27 cellular contexts compared by ENCODE assay signal in genomic region chr17:8341456-8341855, GRCh38. TPM values are rescaled to one million over a fixed set of nuclear protein-coding genes. Genes with fewer than 3 reads are reported as not detected.
DNase-seq lines count a peak whose midpoint lies in the region; ATAC-seq, FAIRE-seq and TF ChIP-seq lines count a peak whose summit lies in the region.
"Had no signal": no experiment of that assay in that cellular context is flagged by ENCODE, and none has a peak within 500 bp of the region (broad histone marks: within the 10 kb centered on the region; RNA-seq: fewer than 3 reads in every experiment).

No MANE protein-coding gene starts in this region.

- TF ChIP-seq RAD21 in H1 (IDR thresholded peaks at IDR 0.05 in 1 of 2, conservative IDR thresholded peaks at IDR 0.05 in 1 of 2; ENCODE audit: low read depth in 2 of 2, low read length in 2 of 2), result no peak

- H3K27ac ChIP-seq in HEK293 (ENCODE audit: extremely low read depth, low read depth, low read length), result no peak overlapping the region
- peak overlapping the region; percentile 32; the same call in 1 of the 2 replicates for H3K27ac ChIP-seq in H1 (ENCODE audit: low read depth, low read length)
- H3K27ac ChIP-seq: KMS-11, PC-9, SJCRH30 had no signal

- H3K27ac Mint-ChIP-seq in stimulated activated naive CD8-positive, alpha-beta T cell treated with anti-CD3 and anti-CD28 coated beads, Interleukin-15, amount 100 ng/mL, for 72 hours, result no peak overlapping the region
- H3K27ac Mint-ChIP-seq in activated T-helper 1 cell treated with anti-CD3 and anti-CD28 coated beads, Interleukin-12 subunit alpha, Interleukin-12 subunit beta, Interleukin-2, Interleukin-4 antibody, amounts not matched to agents 30 ng/mL and 10 ng/mL and 1 ng/mL, durations not matched to agents 14 hours and 24 hours and 36 hours, result no peak overlapping the region
- H3K27ac Mint-ChIP-seq: CD8-positive, alpha-beta T cell had no signal

- no peaks in the 10 kb centered on the region for H3K23me2 ChIP-seq in H1 (ENCODE audit: low read depth, low read length)

- peak overlapping the region in 1 of 4 experiments; percentile 13; a peak in 1 of 7 replicates for H3K9ac ChIP-seq in H1 (replicated peaks in 1 of 4; ENCODE audit: extremely low read depth in 1 of 4, low read depth in 3 of 4, low read length in 3 of 4)
- H3K9ac ChIP-seq: KMS-11 had no signal

- H4K20me1 ChIP-seq in H1 (replicated peaks in 1 of 2; ENCODE audit: control insufficient read depth in 1 of 2, insufficient read depth in 2 of 2, low read length in 2 of 2), result no peaks in the 10 kb centered on the region

- peaks cover 36% of the 10 kb centered on the region for H3K27me3 Mint-ChIP-seq in stimulated activated naive CD8-positive, alpha-beta T cell treated with anti-CD3 and anti-CD28 coated beads, Interleukin-15, amount 100 ng/mL, for 72 hours
- peaks cover 14% of the 10 kb centered on the region for H3K27me3 Mint-ChIP-seq in activated T-helper 1 cell treated with anti-CD3 and anti-CD28 coated beads, Interleukin-12 subunit alpha, Interleukin-12 subunit beta, Interleukin-2, Interleukin-4 antibody, amounts not matched to agents 30 ng/mL and 10 ng/mL and 1 ng/mL, durations not matched to agents 14 hours and 24 hours and 36 hours (ENCODE audit: insufficient read depth)

- no peaks in the 10 kb centered on the region for H3K79me2 ChIP-seq in H1 (ENCODE audit: control insufficient read depth in 1 of 2, insufficient read depth in 2 of 2, low read length in 2 of 2)

- no peak for TF ChIP-seq EP300 in H1 (IDR thresholded peaks at IDR 0.05; ENCODE audit: borderline replicate concordance in 1 of 2, low read depth in 2 of 2, low read length in 2 of 2)

- H3K36me3 ChIP-seq in HEK293 (ENCODE audit: control insufficient read depth in 2 of 2, insufficient read depth in 1 of 2, low read length in 2 of 2) (no peaks in the 10 kb centered on the region), H1 (ENCODE audit: control insufficient read depth in 2 of 4, insufficient read depth in 4 of 4, low read length in 3 of 4) (no peaks in the 10 kb centered on the region)
- H3K36me3 ChIP-seq: SJCRH30 had no signal

- DNase-seq in AG10803 (ENCODE audit: low read depth) (peak; percentile 26), H1 (ENCODE audit: low read depth in 1 of 2, low spot score in 2 of 2) (no peak), iPS-NIHi7 (ENCODE audit: extremely low spot score) (peak; percentile 74), GM12892 (ENCODE audit: insufficient read length) (no peak)
- DNase-seq in stimulated activated naive CD8-positive, alpha-beta T cell treated with anti-CD3 and anti-CD28 coated beads, Interleukin-15, amount 100 ng/mL, for 72 hours, result no peak
- DNase-seq in activated T-helper 1 cell treated with anti-CD3 and anti-CD28 coated beads, Interleukin-12 subunit alpha, Interleukin-12 subunit beta, Interleukin-2, Interleukin-4 antibody, amounts not matched to agents 30 ng/mL and 10 ng/mL and 1 ng/mL, durations not matched to agents 14 hours and 24 hours and 36 hours (ENCODE audit: low spot score), result no peak
- DNase-seq: 8988T; CD8-positive, alpha-beta T cell; DMS79; GF-D8; NCI-H1048; NCI-H1436 treated with DMSO at 0.1 percent for 48 hours; NCI-H2029 treated with DMSO at 0.1 percent for 48 hours; NCI-H2171 treated with DMSO at 0.1 percent for 48 hours; NCI-H446 treated with DMSO at 0.1 percent for 48 hours; NCI-H748 treated with DMSO at 0.1 percent for 48 hours; PC-9; SJCRH30 had no signal

- 0 out of 2 replicates have a peak overlapping the region, but pooled peaks have one; percentile 73 for H3K18ac ChIP-seq in H1 (ENCODE audit: extremely low read depth, low read length)

- intact Hi-C loops in activated T-helper 1 cell treated with anti-CD3 and anti-CD28 coated beads, Interleukin-12 subunit alpha, Interleukin-12 subunit beta, Interleukin-2, Interleukin-4 antibody, amounts not matched to agents 30 ng/mL and 10 ng/mL and 1 ng/mL, durations not matched to agents 14 hours and 24 hours and 36 hours (cut with micrococcal nuclease), result no loop called here

- no peak overlapping the region for H3K4me2 ChIP-seq in H1 (ENCODE audit: insufficient read depth in 1 of 2, low read depth in 2 of 2, low read length in 2 of 2)
- H3K4me2 ChIP-seq: KMS-11, PC-9 had no signal

- no peaks in the 10 kb centered on the region for H3K4me1 ChIP-seq in HEK293 (ENCODE audit: control insufficient read depth, insufficient read depth, low read length)
- H3K4me1 ChIP-seq in H1 (replicated peaks in 1 of 4; ENCODE audit: control insufficient read depth in 3 of 4, insufficient read depth in 4 of 4, low read length in 3 of 4), result peaks cover 2 to 13% (median 5%) of the 10 kb centered on the region in 4 experiments; a peak in 6 of 7 replicates

- peak overlapping the region; percentile 55; the same call in 1 of the 2 replicates for H2BK12ac ChIP-seq in H1 (ENCODE audit: low read depth, low read length)

- no peak overlapping the region for H3K4ac ChIP-seq in H1 (replicated peaks; ENCODE audit: insufficient read length, low read depth, low read length)

- H3K23ac ChIP-seq in H1 (ENCODE audit: insufficient read length), result no peak overlapping the region

- 36% methylated on average over 4 of the region's 4 CpGs; no CpG with 5 or more reads in 1 of the 2 experiments for WGBS in H1 (ENCODE audit: extremely low coverage in 1 of 2, insufficient coverage in 1 of 2, insufficient read length in 1 of 2, insufficient replicate concordance in 2 of 2, low coverage in 1 of 2, low lambda C conversion rate in 2 of 2, missing lambda C conversion rate in 1 of 2), 2 experiments

- peak overlapping the region; percentile 8 for H4K91ac ChIP-seq in H1 (replicated peaks; ENCODE audit: insufficient read length, low read length)

- H2AFZ ChIP-seq in H1 (ENCODE audit: low read length), result 0 out of 2 replicates have a peak overlapping the region, but pooled peaks have one; percentile 86
- H2AFZ ChIP-seq: PC-9 had no signal

- no peak overlapping the region for H4K5ac ChIP-seq in H1 (ENCODE audit: insufficient read length, low read depth, low read length)

- no peak overlapping the region for H2BK120ac ChIP-seq in H1 (replicated peaks; ENCODE audit: low read depth, low read length)

- H3K9me3 ChIP-seq in HEK293 (ENCODE audit: control insufficient read depth, insufficient read depth, low read depth, low read length) (no peaks in the 10 kb centered on the region), H1 (ENCODE audit: insufficient read depth in 2 of 2, low read depth in 1 of 2, low read length in 1 of 2) (no peaks in the 10 kb centered on the region)
- H3K9me3 ChIP-seq: SJCRH30 had no signal

- TF ChIP-seq POLR2A in H1 (IDR thresholded peaks at IDR 0.05; ENCODE audit: control extremely low read depth in 1 of 2, low read depth in 2 of 2, low read length in 2 of 2) (no peak; a peak in 1 of 3 replicates), GM12892 (IDR thresholded peaks at IDR 0.05; ENCODE audit: low read depth, low read length) (no peak)

- POLR2A ChIA-PET in HEK293 (lab: Yijun Ruan, JAX), result no interaction called here
- POLR2A ChIA-PET in H1 (lab: Charles Lee; ENCODE audit: partially characterized antibody), result interaction anchor here (0.8 to 8.4 kb wide), 11 partner anchors 9 to 168 kb away, joined by 3 to 66 read pairs (median 5); partner anchors contain the start of genes KRABD2 and RPL26

- H2BK15ac ChIP-seq in H1 (ENCODE audit: low read length), result no peak overlapping the region

- CTCF ChIA-PET in HEK293 (lab: Yijun Ruan, JAX) (interaction anchor here (0.8 to 1.6 kb wide), 6 partner anchors 9 to 281 kb away, joined by 3 to 6 read pairs (median 4); no protein-coding TSS in a partner anchor), H1 (lab: Charles Lee; ENCODE audit: partially characterized antibody) (interaction anchor here (0.6 to 7.7 kb wide), 5 partner anchors 14 to 248 kb away, joined by 3 to 56 read pairs (median 4); partner anchors contain the start of gene KRABD2)

- FAIRE-seq in H1 (lab: Jason Lieb, UNC) (peak; percentile 71), GM12892 (lab: Jason Lieb, UNC) (no peak)
- FAIRE-seq: D721Med, GM12891, GM19239 had no signal

- H3K4me3 ChIP-seq in AG10803 (ENCODE audit: low read length) (no peak overlapping the region), HEK293 (ENCODE audit: low read depth, low read length) (no peak overlapping the region), H1 (ENCODE audit: extremely low read depth in 1 of 4, insufficient read depth in 2 of 4, low read depth in 3 of 4, low read length in 4 of 4) (no peak overlapping the region)
- H3K4me3 ChIP-seq: PC-9, SJCRH30 had no signal

- 0 out of 2 replicates have a peak overlapping the region, but pooled peaks have one; percentile 35 for H2BK20ac ChIP-seq in H1 (ENCODE audit: low read length)

- H3K14ac ChIP-seq in H1 (ENCODE audit: insufficient read length), result no peak overlapping the region

- H3K56ac ChIP-seq in H1 (replicated peaks; ENCODE audit: insufficient read length, low read depth, low read length), result no peak overlapping the region

- H3K9me3 Mint-ChIP-seq in stimulated activated naive CD8-positive, alpha-beta T cell treated with anti-CD3 and anti-CD28 coated beads, Interleukin-15, amount 100 ng/mL, for 72 hours, result no peaks in the 10 kb centered on the region
- no peaks in the 10 kb centered on the region for H3K9me3 Mint-ChIP-seq in activated T-helper 1 cell treated with anti-CD3 and anti-CD28 coated beads, Interleukin-12 subunit alpha, Interleukin-12 subunit beta, Interleukin-2, Interleukin-4 antibody, amounts not matched to agents 30 ng/mL and 10 ng/mL and 1 ng/mL, durations not matched to agents 14 hours and 24 hours and 36 hours
- H3K9me3 Mint-ChIP-seq: CD8-positive, alpha-beta T cell had no signal

- TF ChIP-seq CTCF in AG10803 (conservative IDR thresholded peaks at IDR 0.05; ENCODE audit: low read length), result no peak
- TF ChIP-seq CTCF in HEK293 (tag by site-specific recombination; IDR thresholded peaks at IDR 0.05), result no peak
- TF ChIP-seq CTCF in H1 (IDR thresholded peaks at IDR 0.05; ENCODE audit: control extremely low read depth in 1 of 3, insufficient read depth in 1 of 3, low read depth in 1 of 3, low read length in 3 of 3), result no peak

- H3K27me3 ChIP-seq in H1 (replicated peaks in 1 of 4; ENCODE audit: control insufficient read depth in 3 of 4, extremely low read depth in 1 of 4, insufficient read depth in 3 of 4, low read length in 3 of 4), result no peaks in the 10 kb centered on the region
- H3K27me3 ChIP-seq: SJCRH30 had no signal

- no peaks in the 10 kb centered on the region for H3K79me1 ChIP-seq in H1 (ENCODE audit: low read depth, low read length)

- no peak overlapping the region for H3K4me3 Mint-ChIP-seq in stimulated activated naive CD8-positive, alpha-beta T cell treated with anti-CD3 and anti-CD28 coated beads, Interleukin-15, amount 100 ng/mL, for 72 hours
- H3K4me3 Mint-ChIP-seq in activated T-helper 1 cell treated with anti-CD3 and anti-CD28 coated beads, Interleukin-12 subunit alpha, Interleukin-12 subunit beta, Interleukin-2, Interleukin-4 antibody, amounts not matched to agents 30 ng/mL and 10 ng/mL and 1 ng/mL, durations not matched to agents 14 hours and 24 hours and 36 hours, result no peak overlapping the region
- H3K4me3 Mint-ChIP-seq: CD8-positive, alpha-beta T cell had no signal

- H3K36me3 Mint-ChIP-seq in activated T-helper 1 cell treated with anti-CD3 and anti-CD28 coated beads, Interleukin-12 subunit alpha, Interleukin-12 subunit beta, Interleukin-2, Interleukin-4 antibody, amounts not matched to agents 30 ng/mL and 10 ng/mL and 1 ng/mL, durations not matched to agents 14 hours and 24 hours and 36 hours (ENCODE audit: low read depth), result no peaks in the 10 kb centered on the region
- H3K36me3 Mint-ChIP-seq: CD8-positive, alpha-beta T cell had no signal

- H3K4me1 Mint-ChIP-seq in stimulated activated naive CD8-positive, alpha-beta T cell treated with anti-CD3 and anti-CD28 coated beads, Interleukin-15, amount 100 ng/mL, for 72 hours, result peaks cover 28% of the 10 kb centered on the region
- peaks cover 13% of the 10 kb centered on the region for H3K4me1 Mint-ChIP-seq in activated T-helper 1 cell treated with anti-CD3 and anti-CD28 coated beads, Interleukin-12 subunit alpha, Interleukin-12 subunit beta, Interleukin-2, Interleukin-4 antibody, amounts not matched to agents 30 ng/mL and 10 ng/mL and 1 ng/mL, durations not matched to agents 14 hours and 24 hours and 36 hours (ENCODE audit: low read depth)

- no peak overlapping the region for H2AK5ac ChIP-seq in H1 (ENCODE audit: low read depth, low read length)

- H4K8ac ChIP-seq in H1 (ENCODE audit: extremely low read depth, insufficient read depth, low read length), result no peak overlapping the region

- no peak for ATAC-seq in stimulated activated naive CD8-positive, alpha-beta T cell treated with anti-CD3 and anti-CD28 coated beads, Interleukin-15, amount 100 ng/mL, for 72 hours
- no peak for ATAC-seq in GM18909 (IDR thresholded peaks at IDR 0.05; ENCODE audit: poor library complexity, unreplicated experiment)
- ATAC-seq: CD8-positive, alpha-beta T cell; HCT116 had no signal

- H2BK5ac ChIP-seq in H1 (ENCODE audit: low read depth, low read length), result 0 out of 2 replicates have a peak overlapping the region, but pooled peaks have one; percentile 76

RNA-seq across cellular contexts. Expression of gene ODF4, which starts 1.8 kb away (rescaled TPM):
- not detected in 2 replicates for total RNA-seq in H1 (2021; fragmentation: NEBNext Ultra II Directional; extraction: Animal tissue kit (Norgen Biotek cat#: 25700))
- not detected in 2 replicates for polyA plus RNA-seq in H1 (2011; rRNA removed)
- not detected for polyA plus RNA-seq in H1 (2011; cell fraction: cytosol; rRNA removed)
- polyA plus RNA-seq in H1 (2011; cell fraction: nucleus; rRNA removed), result not detected
- not detected in 4 replicates for polyA plus RNA-seq in H1 (2012, experiment 1 of 2)
- not detected for polyA plus RNA-seq in H1 (2012, experiment 2 of 2)
- polyA plus RNA-seq in H1 (2013, experiment 1 of 2), result not detected
- polyA plus RNA-seq in H1 (2013, experiment 2 of 2), result not detected
- not detected in 2 replicates for polyA minus RNA-seq in H1 (2011; rRNA and poly(A)+ RNA removed)
- not detected for polyA minus RNA-seq in H1 (2011; cell fraction: cytosol; rRNA and poly(A)+ RNA removed)
- polyA minus RNA-seq in H1 (2011; cell fraction: nucleus; rRNA and poly(A)+ RNA removed), result not detected
- not detected for polyA plus RNA-seq in GM12892 (2012; ENCODE audit: missing spikeins)
- not detected in 2 replicates for total RNA-seq in activated T-helper 1 cell treated with anti-CD3 and anti-CD28 coated beads, Interleukin-12 subunit alpha, Interleukin-12 subunit beta, Interleukin-2, Interleukin-4 antibody, amounts not matched to agents 30 ng/mL and 10 ng/mL and 1 ng/mL, durations not matched to agents 14 hours and 24 hours and 36 hours
- total RNA-seq: CD8-positive, alpha-beta T cell; M059J; PC-9; SJCRH30 had no signal
- polyA plus RNA-seq: BJ had no signal

RNA-seq across cellular contexts. Expression of gene ARHGEF15, which starts 31.4 kb away (rescaled TPM):
- 0.67 and 1.8 TPM in 2 replicates for total RNA-seq in H1 (2021; fragmentation: NEBNext Ultra II Directional; extraction: Animal tissue kit (Norgen Biotek cat#: 25700))
- polyA plus RNA-seq in H1 (2011; rRNA removed), result 4.1 and 9.3 TPM in 2 replicates
- 0.80 TPM for polyA plus RNA-seq in H1 (2011; cell fraction: cytosol; rRNA removed)
- polyA plus RNA-seq in H1 (2011; cell fraction: nucleus; rRNA removed), result 2.7 TPM
- polyA plus RNA-seq in H1 (2012, experiment 1 of 2), result 0.41 to 0.90 TPM (median 0.66 TPM) in 4 replicates
- 0.72 TPM for polyA plus RNA-seq in H1 (2012, experiment 2 of 2)
- polyA plus RNA-seq in H1 (2013, experiment 1 of 2), result 0.87 TPM
- polyA plus RNA-seq in H1 (2013, experiment 2 of 2), result 0.72 TPM
- 0.63 and 0.66 TPM in 2 replicates for polyA minus RNA-seq in H1 (2011; rRNA and poly(A)+ RNA removed)
- polyA minus RNA-seq in H1 (2011; cell fraction: cytosol; rRNA and poly(A)+ RNA removed), result 0.66 TPM
- 0.60 TPM for polyA minus RNA-seq in H1 (2011; cell fraction: nucleus; rRNA and poly(A)+ RNA removed)
- not detected for polyA plus RNA-seq in GM12892 (2012; ENCODE audit: missing spikeins)
- total RNA-seq in activated T-helper 1 cell treated with anti-CD3 and anti-CD28 coated beads, Interleukin-12 subunit alpha, Interleukin-12 subunit beta, Interleukin-2, Interleukin-4 antibody, amounts not matched to agents 30 ng/mL and 10 ng/mL and 1 ng/mL, durations not matched to agents 14 hours and 24 hours and 36 hours, result not detected in 2 replicates
- total RNA-seq: CD8-positive, alpha-beta T cell; M059J; PC-9 had no signal
- polyA plus RNA-seq: BJ had no signal

RNA-seq across cellular contexts. Expression of gene RPL26, which starts 41.5 kb away (rescaled TPM):
- 1,963 and 1,980 TPM in 2 replicates for total RNA-seq in H1 (2021; fragmentation: NEBNext Ultra II Directional; extraction: Animal tissue kit (Norgen Biotek cat#: 25700))
- 1,277 and 2,554 TPM in 2 replicates for polyA plus RNA-seq in H1 (2011; rRNA removed)
- polyA plus RNA-seq in H1 (2011; cell fraction: cytosol; rRNA removed), result 4,614 TPM
- polyA plus RNA-seq in H1 (2011; cell fraction: nucleus; rRNA removed), result 1,124 TPM
- 3,459 to 5,414 TPM (median 3,765 TPM) in 4 replicates for polyA plus RNA-seq in H1 (2012, experiment 1 of 2)
- polyA plus RNA-seq in H1 (2012, experiment 2 of 2), result 5,853 TPM
- 6,093 TPM for polyA plus RNA-seq in H1 (2013, experiment 1 of 2)
- 5,996 TPM for polyA plus RNA-seq in H1 (2013, experiment 2 of 2)
- 979 and 1,967 TPM in 2 replicates for polyA minus RNA-seq in H1 (2011; rRNA and poly(A)+ RNA removed)
- polyA minus RNA-seq in H1 (2011; cell fraction: cytosol; rRNA and poly(A)+ RNA removed), result 386 TPM
- 791 TPM for polyA minus RNA-seq in H1 (2011; cell fraction: nucleus; rRNA and poly(A)+ RNA removed)
- 8,529 TPM for polyA plus RNA-seq in GM12892 (2012; ENCODE audit: missing spikeins)
- 2,163 and 2,185 TPM in 2 replicates for total RNA-seq in activated T-helper 1 cell treated with anti-CD3 and anti-CD28 coated beads, Interleukin-12 subunit alpha, Interleukin-12 subunit beta, Interleukin-2, Interleukin-4 antibody, amounts not matched to agents 30 ng/mL and 10 ng/mL and 1 ng/mL, durations not matched to agents 14 hours and 24 hours and 36 hours

RNA-seq across cellular contexts. Expression of gene SLC25A35, which starts 46.3 kb away (rescaled TPM):
- 3.6 and 5.8 TPM in 2 replicates for total RNA-seq in H1 (2021; fragmentation: NEBNext Ultra II Directional; extraction: Animal tissue kit (Norgen Biotek cat#: 25700))
- 4.2 and 6.0 TPM in 2 replicates for polyA plus RNA-seq in H1 (2011; rRNA removed)
- 3.1 TPM for polyA plus RNA-seq in H1 (2011; cell fraction: cytosol; rRNA removed)
- polyA plus RNA-seq in H1 (2011; cell fraction: nucleus; rRNA removed), result 16.8 TPM
- 3.5 to 7.5 TPM (median 6.5 TPM) in 4 replicates for polyA plus RNA-seq in H1 (2012, experiment 1 of 2)
- 7.1 TPM for polyA plus RNA-seq in H1 (2012, experiment 2 of 2)
- 4.9 TPM for polyA plus RNA-seq in H1 (2013, experiment 1 of 2)
- polyA plus RNA-seq in H1 (2013, experiment 2 of 2), result 5.0 TPM
- 1.6 and 2.0 TPM in 2 replicates for polyA minus RNA-seq in H1 (2011; rRNA and poly(A)+ RNA removed)
- polyA minus RNA-seq in H1 (2011; cell fraction: cytosol; rRNA and poly(A)+ RNA removed), result 5.4 TPM
- polyA minus RNA-seq in H1 (2011; cell fraction: nucleus; rRNA and poly(A)+ RNA removed), result 4.0 TPM
- polyA plus RNA-seq in GM12892 (2012; ENCODE audit: missing spikeins), result 2.8 TPM
- 5.3 and 5.5 TPM in 2 replicates for total RNA-seq in activated T-helper 1 cell treated with anti-CD3 and anti-CD28 coated beads, Interleukin-12 subunit alpha, Interleukin-12 subunit beta, Interleukin-2, Interleukin-4 antibody, amounts not matched to agents 30 ng/mL and 10 ng/mL and 1 ng/mL, durations not matched to agents 14 hours and 24 hours and 36 hours

Comparison
In these comparisons a context has a peak if more than half of its experiments do, and no peak if none do; other contexts are left out.
1. DNase-seq: peak in AG10803 (single experiment) and iPS-NIHi7 (single experiment); none in H1 (0 of 2), stimulated activated naive CD8-positive, alpha-beta T cell treated with anti-CD3 and anti-CD28 coated beads, Interleukin-15, amount 100 ng/mL, for 72 hours (0 of 2), GM12892 (single experiment) and activated T-helper 1 cell treated with anti-CD3 and anti-CD28 coated beads, Interleukin-12 subunit alpha, Interleukin-12 subunit beta, Interleukin-2, Interleukin-4 antibody, amounts not matched to agents 30 ng/mL and 10 ng/mL and 1 ng/mL, durations not matched to agents 14 hours and 24 hours and 36 hours (single experiment).